ENCODE assay signal across 1 cellular context in genomic region chr1:169044971-169045370, GRCh38.
TF ChIP-seq lines count a peak whose summit lies in the region.

No MANE protein-coding gene starts in this region.

TF ChIP-seq in GM12878, 131 proteins besides CTCF, POLR2A, EP300 and RAD21 (continued from another document and continues in another):
- TF ChIP-seq BRCA1 (IDR thresholded peaks at IDR 0.05; ENCODE audit: low read depth, low read length) (no peak), ZZZ3 (IDR thresholded peaks at IDR 0.05; ENCODE audit: control insufficient read depth, insufficient read length, low read depth) (no peak), FOXK2 (IDR thresholded peaks at IDR 0.05) (no peak), SKIL (IDR thresholded peaks at IDR 0.05; ENCODE audit: low read depth, poor library complexity, severe bottlenecking) (peak; percentile 14), BCL3 (IDR thresholded peaks at IDR 0.05; ENCODE audit: borderline replicate concordance, insufficient read depth, low read depth, low read length, poor library complexity, severe bottlenecking) (no peak), STAT1 (conservative IDR thresholded peaks at IDR 0.05) (no peak), STAT3 (IDR thresholded peaks at IDR 0.05; ENCODE audit: low read depth, low read length) (no peak), BCLAF1 (IDR thresholded peaks at IDR 0.05) (no peak), ETV6 (conservative IDR thresholded peaks at IDR 0.05 in 1 of 2, IDR thresholded peaks at IDR 0.05 in 1 of 2; ENCODE audit: borderline replicate concordance in 1 of 2, low read depth in 1 of 2) (peak in 1 of 2 experiments; percentile 60; a peak in 1 of 4 replicates), CEBPZ (IDR thresholded peaks at IDR 0.05; ENCODE audit: low read depth, low read length) (no peak), PKNOX1 (IDR thresholded peaks at IDR 0.05) (no peak), USF1 (IDR thresholded peaks at IDR 0.05; ENCODE audit: borderline replicate concordance, extremely low read length, insufficient read depth, low read depth, low read length) (no peak), RUNX3 (IDR thresholded peaks at IDR 0.05; ENCODE audit: low read length) (peak; percentile 42; the same call in 1 of the 2 replicates), EED (IDR thresholded peaks at IDR 0.05; ENCODE audit: low read depth) (no peak), IKZF1 (conservative IDR thresholded peaks at IDR 0.05) (peak; percentile 72), ZBED1 (IDR thresholded peaks at IDR 0.05; ENCODE audit: borderline replicate concordance) (no peak), BHLHE40 (IDR thresholded peaks at IDR 0.05; ENCODE audit: borderline replicate concordance in 1 of 2, low read depth in 2 of 2, low read length in 1 of 2) (peak in 1 of 2 experiments; percentile 32; a peak in 1 of 4 replicates), KAT2A (conservative IDR thresholded peaks at IDR 0.05; ENCODE audit: control insufficient read depth, low read depth, low read length) (no peak), MLLT1 (IDR thresholded peaks at IDR 0.05) (0 out of 2 replicates have a peak, but pooled peaks have one; percentile 56), POLR2AphosphoS2 (IDR thresholded peaks at IDR 0.05; ENCODE audit: low read depth, low read length) (no peak), HCFC1 (IDR thresholded peaks at IDR 0.05; ENCODE audit: low read length) (no peak), PML (IDR thresholded peaks at IDR 0.05; ENCODE audit: low read length) (no peak), TCF12 (IDR thresholded peaks at IDR 0.05; ENCODE audit: low read depth, low read length) (0 out of 2 replicates have a peak, but pooled peaks have one; percentile 62), WRNIP1 (IDR thresholded peaks at IDR 0.05; ENCODE audit: borderline replicate concordance, low read depth, low read length) (no peak), EZH2 (IDR thresholded peaks at IDR 0.05; ENCODE audit: borderline replicate concordance, control insufficient read depth, low read depth, low read length) (no peak), CHD1 (IDR thresholded peaks at IDR 0.05; ENCODE audit: low read depth, low read length) (no peak), IKZF2 (IDR thresholded peaks at IDR 0.05) (peak; percentile 60 to 72; a peak in 2 of 4 replicates), HDAC2 (IDR thresholded peaks at IDR 0.05) (no peak), ASH2L (IDR thresholded peaks at IDR 0.05; ENCODE audit: borderline replicate concordance, low read depth) (no peak), CREB1 (IDR thresholded peaks at IDR 0.05; ENCODE audit: low read depth) (no peak), E2F4 (IDR thresholded peaks at IDR 0.05; ENCODE audit: low read depth, low read length) (no peak), RFX5 (IDR thresholded peaks at IDR 0.05; ENCODE audit: low read depth, low read length) (no peak), CREM (IDR thresholded peaks at IDR 0.05; ENCODE audit: low read depth) (0 out of 2 replicates have a peak, but pooled peaks have one; percentile 22), RAD51 (IDR thresholded peaks at IDR 0.05) (no peak), NFYA (IDR thresholded peaks at IDR 0.05; ENCODE audit: borderline replicate concordance, low read depth, low read length) (no peak), HDAC6 (IDR thresholded peaks at IDR 0.05; ENCODE audit: unreplicated experiment) (no peak), NR2F1 (conservative IDR thresholded peaks at IDR 0.05) (peak; percentile 84), GATAD2B (conservative IDR thresholded peaks at IDR 0.05; ENCODE audit: low read depth) (peak; percentile 98), IRF4 (IDR thresholded peaks at IDR 0.05; ENCODE audit: low read depth, low read length) (no peak), RB1 (IDR thresholded peaks at IDR 0.05; ENCODE audit: borderline replicate concordance) (peak; percentile 71; the same call in 1 of the 2 replicates), EGR1 (IDR thresholded peaks at IDR 0.05; ENCODE audit: borderline replicate concordance in 1 of 2, low read depth in 2 of 2, low read length in 2 of 2) (0 out of 3 replicates have a peak, but pooled peaks of 1 of the 2 experiments have one; percentile 13), ZNF384 (IDR thresholded peaks at IDR 0.05; ENCODE audit: borderline replicate concordance, low read depth, low read length) (no peak), E4F1 (IDR thresholded peaks at IDR 0.05; ENCODE audit: borderline replicate concordance, partially characterized antibody) (no peak), SP1 (IDR thresholded peaks at IDR 0.05; ENCODE audit: low read depth, low read length) (no peak)
